In genomic region chr1:110921953-110922352, GRCh38 we compare ENCODE assay signal across 9 cellular contexts. TPM values are rescaled to one million over a fixed set of nuclear protein-coding genes. Genes with fewer than 3 reads are reported as not detected.
"Had no signal": no experiment of that assay in that cellular context is flagged by ENCODE, and none has a peak within 500 bp of the region (broad histone marks: within the 10 kb centered on the region; RNA-seq: fewer than 3 reads in every experiment).

No MANE protein-coding gene starts in this region.

- ATAC-seq: HepG2 had no signal

- H3K4me2 ChIP-seq: KMS-11 had no signal

- DNase-seq: IMR-90, Karpas-422, KBM-7, KG1 had no signal

- H3K27ac ChIP-seq: HL-60, KMS-11 had no signal

- FAIRE-seq: HepG2, HTR-8/SVneo had no signal

- H3K9ac ChIP-seq: KMS-11 had no signal

RNA-seq across cellular contexts. Expression of gene CD53, which starts 49.0 kb away (rescaled TPM):
- total RNA-seq: HepG2, HT-29, IMR-90 had no signal
- polyA plus RNA-seq: HepG2, IMR-90 had no signal
